7 cellular contexts compared by ENCODE assay signal in the genomic region with DNA sequence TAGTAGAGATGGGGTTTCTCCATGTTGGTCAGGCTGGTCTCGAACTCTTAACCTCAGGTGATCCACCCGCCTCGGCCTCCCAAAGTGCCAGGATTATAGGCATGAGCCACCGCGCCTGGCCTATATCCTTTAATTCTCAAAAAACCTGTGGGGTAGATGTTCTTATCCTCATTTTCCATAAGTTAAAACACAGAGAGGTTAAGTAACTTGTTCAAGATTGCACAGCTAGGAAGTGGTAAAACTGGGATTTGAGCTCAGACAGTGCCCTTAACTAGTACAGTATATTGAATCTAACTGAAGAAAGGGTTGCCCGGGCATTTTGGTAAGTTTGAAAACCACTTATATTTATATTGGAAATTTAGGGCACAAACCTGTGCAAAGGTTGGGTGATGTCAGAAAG.
"Had no signal": no experiment of that assay in that cellular context is flagged by ENCODE, and none has a peak within 500 bp of the region (broad histone marks: within the 10 kb centered on the region; RNA-seq: fewer than 3 reads in every experiment).

No MANE protein-coding gene starts in this region.

- DNase-seq: IMR-90, KBM-7, KG1 had no signal

- H3K9ac ChIP-seq: KMS-11 had no signal

- ATAC-seq: HepG2 had no signal

- H3K4me2 ChIP-seq: KMS-11 had no signal

- FAIRE-seq: HepG2, HTR-8/SVneo had no signal

- H3K27ac ChIP-seq: HL-60, KMS-11 had no signal
